In the genomic region with DNA sequence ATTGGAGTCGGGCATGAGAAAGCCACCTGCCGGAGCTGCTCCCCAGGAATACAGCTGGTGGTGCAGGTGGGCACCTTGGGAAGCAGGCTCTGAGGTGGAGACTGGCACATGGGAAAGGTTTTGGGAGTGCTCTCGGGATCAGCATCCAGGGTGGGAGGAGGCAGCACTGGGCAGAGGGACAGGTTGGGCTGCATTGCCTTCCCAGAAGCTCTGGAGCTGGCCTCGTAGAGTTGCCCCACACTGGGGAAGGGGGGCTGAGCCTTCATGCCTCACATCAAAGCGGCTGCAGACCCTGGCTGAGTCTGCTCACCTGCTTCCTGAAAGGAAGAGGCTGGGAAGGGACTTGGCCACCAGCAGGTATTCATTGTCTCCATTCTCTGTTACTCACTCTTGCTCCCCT, we compare ENCODE assay signal across 25 cellular contexts. TPM values are rescaled to one million over a fixed set of nuclear protein-coding genes. Genes with fewer than 3 reads are reported as not detected.
"Had no signal": no experiment of that assay in that cellular context is flagged by ENCODE, and none has a peak within 500 bp of the region (broad histone marks: within the 10 kb centered on the region; RNA-seq: fewer than 3 reads in every experiment).

No MANE protein-coding gene starts in this region.

- ATAC-seq: effector memory CD8-positive, alpha-beta T cell; esophagus mucosa; gastroesophageal sphincter; heart left ventricle; left lung; left ventricle myocardium superior; lower lobe of right lung; naive thymus-derived CD8-positive, alpha-beta T cell had no signal

- H3K27ac ChIP-seq: colonic mucosa, epithelial cell of prostate, esophagus squamous epithelium, gastroesophageal sphincter, heart left ventricle, hepatocyte, left lung, lower lobe of right lung had no signal

- H3K4me3 ChIP-seq: colonic mucosa, esophagus squamous epithelium, gastroesophageal sphincter, heart left ventricle, hepatocyte, left lung, lower lobe of right lung, mucosa of descending colon had no signal

- FAIRE-seq: endometrium, frontal cortex had no signal

- H3K9me3 ChIP-seq: colonic mucosa, esophagus squamous epithelium, gastroesophageal sphincter, heart left ventricle, left lung, lower lobe of right lung, mucosa of descending colon had no signal

- DNase-seq: colonic mucosa; cortex of kidney; effector CD8-positive, alpha-beta T cell; effector memory CD8-positive, alpha-beta T cell; endodermal cell; erythroblast; esophagus squamous epithelium; foreskin fibroblast; heart left ventricle; hypothalamus; immature natural killer cell; left cardiac atrium; left lung; left ventricle myocardium superior; lower lobe of right lung; mesenchymal stem cell; mucosa of descending colon; naive B cell had no signal

- H3K4me1 ChIP-seq: colonic mucosa, esophagus squamous epithelium, gastroesophageal sphincter, left lung, lower lobe of right lung had no signal

- H3K4me2 ChIP-seq: hepatocyte had no signal

- H2AFZ ChIP-seq: hepatocyte had no signal

- H3K79me2 ChIP-seq: hepatocyte had no signal

- H3K27me3 ChIP-seq: colonic mucosa, heart left ventricle, hepatocyte had no signal

- H3K36me3 ChIP-seq: colonic mucosa, esophagus squamous epithelium, gastroesophageal sphincter, heart left ventricle, left lung, lower lobe of right lung had no signal

RNA-seq across cellular contexts. Expression of a gene that starts 13.5 kb away (rescaled TPM):
- total RNA-seq: naive thymus-derived CD8-positive, alpha-beta T cell had no signal
- polyA plus RNA-seq: immature natural killer cell had no signal
